30 cellular contexts compared by ENCODE assay signal in genomic region chr14:56187736-56188135, GRCh38.
"Had no signal": no experiment of that assay in that cellular context is flagged by ENCODE, and none has a peak within 500 bp of the region (broad histone marks: within the 10 kb centered on the region; RNA-seq: fewer than 3 reads in every experiment).

No MANE protein-coding gene starts in this region.

- H3K4me3 ChIP-seq: ovary, psoas muscle, right lobe of liver, sigmoid colon, stomach, thoracic aorta, thyroid gland, tibial nerve, upper lobe of left lung, uterus had no signal

- H3K36me3 ChIP-seq: neutrophil, ovary, right lobe of liver, sigmoid colon, stomach, thoracic aorta, thyroid gland, tibial nerve, upper lobe of left lung, uterus had no signal

- H3K4me1 ChIP-seq: parathyroid adenoma, psoas muscle, right lobe of liver, thyroid gland, upper lobe of left lung had no signal

- H3K4me3 Mint-ChIP-seq: naive thymus-derived CD8-positive, alpha-beta T cell; natural killer cell treated with Interleukin-12 subunit alpha and Interleukin-12 subunit beta and Interleukin-15 and Interleukin-18, amount 100 ng/mL, for 72 hours; nephron progenitor cell; neural crest cell; stimulated activated effector memory CD8-positive, alpha-beta T cell treated with anti-CD3 and anti-CD28 coated beads, Interleukin-12 subunit alpha, Interleukin-12 subunit beta, amount 100 ng/mL, for 72 hours; stimulated activated naive B cell treated with anti-CD40 and anti-IgM and Interleukin-4, amounts not matched to agents 10 μg/mL and 1 μg/mL and 100 μg/mL, for 72 hours; stimulated activated naive CD8-positive, alpha-beta T cell treated with anti-CD3 and anti-CD28 coated beads, Interleukin-15, Interleukin-2, amounts not matched to agents 100 ng/mL and 50 ng/mL, for 24 hours had no signal

- H3K9ac ChIP-seq: parathyroid adenoma had no signal

- DNase-seq: naive thymus-derived CD8-positive, alpha-beta T cell; nephron progenitor cell; nucleus accumbens; ovary; posterior cingulate gyrus; psoas muscle; right cardiac atrium; right lobe of liver; sigmoid colon; small intestine; stimulated activated CD4-positive, alpha-beta T cell treated with anti-CD3 and anti-CD28 coated beads, Interleukin-15, amount 100 ng/mL, for 24 hours; stimulated activated CD4-positive, alpha-beta T cell treated with anti-CD3 and anti-CD28 coated beads, Interleukin-2, amount 100 ng/mL, for 24 hours; stimulated activated CD4-positive, alpha-beta T cell treated with anti-CD3 and anti-CD28 coated beads, Interleukin-2, amount 100 ng/mL, for 48 hours; stimulated activated CD4-positive, alpha-beta T cell treated with anti-CD3 and anti-CD28 coated beads, Interleukin-4, amount 100 ng/mL, for 24 hours; stimulated activated naive B cell treated with anti-CD40 and anti-IgM and Interleukin-4, amounts not matched to agents 10 μg/mL and 1 μg/mL and 100 μg/mL, for 72 hours; stimulated activated naive CD4-positive, alpha-beta T cell treated with Interleukin-2 at 50 U/mL for 16 hours; stomach; thyroid gland; trophoblast cell; upper lobe of left lung; uterus had no signal

- H3K27me3 Mint-ChIP-seq: naive thymus-derived CD8-positive, alpha-beta T cell; natural killer cell treated with Interleukin-12 subunit alpha and Interleukin-12 subunit beta and Interleukin-15 and Interleukin-18, amount 100 ng/mL, for 72 hours; progenitor cell of endocrine pancreas; stimulated activated naive B cell treated with anti-CD40 and anti-IgM and Interleukin-4, amounts not matched to agents 10 μg/mL and 1 μg/mL and 100 μg/mL, for 72 hours; stimulated activated naive CD8-positive, alpha-beta T cell treated with anti-CD3 and anti-CD28 coated beads, Interleukin-15, Interleukin-2, amounts not matched to agents 100 ng/mL and 50 ng/mL, for 24 hours had no signal

- H2AFZ ChIP-seq: parathyroid adenoma had no signal

- H3K9me3 ChIP-seq: neutrophil, ovary, psoas muscle, right lobe of liver, sigmoid colon, stomach, thoracic aorta, thyroid gland, tibial nerve, upper lobe of left lung, uterus had no signal

- ATAC-seq: naive thymus-derived CD8-positive, alpha-beta T cell; natural killer cell treated with Interleukin-12 subunit alpha and Interleukin-12 subunit beta and Interleukin-15 and Interleukin-18, amount 100 ng/mL, for 72 hours; psoas muscle; right cardiac atrium; right lobe of liver; stimulated activated effector memory CD8-positive, alpha-beta T cell treated with anti-CD3 and anti-CD28 coated beads, Interleukin-12 subunit alpha, Interleukin-12 subunit beta, amount 100 ng/mL, for 72 hours; stimulated activated naive B cell treated with anti-CD40 and anti-IgM and Interleukin-4, amounts not matched to agents 10 μg/mL and 1 μg/mL and 100 μg/mL, for 72 hours had no signal

- H3K27ac ChIP-seq: neutrophil, ovary, parathyroid adenoma, psoas muscle, right lobe of liver, sigmoid colon, stomach, thoracic aorta, thyroid gland, tibial nerve, upper lobe of left lung, uterus had no signal

- FAIRE-seq: small intestine had no signal

- H3K27ac Mint-ChIP-seq: natural killer cell treated with Interleukin-12 subunit alpha and Interleukin-12 subunit beta and Interleukin-15 and Interleukin-18, amount 100 ng/mL, for 72 hours; nephron progenitor cell; progenitor cell of endocrine pancreas; stimulated activated effector memory CD8-positive, alpha-beta T cell treated with anti-CD3 and anti-CD28 coated beads, Interleukin-12 subunit alpha, Interleukin-12 subunit beta, amount 100 ng/mL, for 72 hours; stimulated activated naive B cell treated with anti-CD40 and anti-IgM and Interleukin-4, amounts not matched to agents 10 μg/mL and 1 μg/mL and 100 μg/mL, for 72 hours; stimulated activated naive CD8-positive, alpha-beta T cell treated with anti-CD3 and anti-CD28 coated beads, Interleukin-15, Interleukin-2, amounts not matched to agents 100 ng/mL and 50 ng/mL, for 24 hours had no signal

- H3K36me3 Mint-ChIP-seq: natural killer cell treated with Interleukin-12 subunit alpha and Interleukin-12 subunit beta and Interleukin-15 and Interleukin-18, amount 100 ng/mL, for 72 hours; stimulated activated effector memory CD8-positive, alpha-beta T cell treated with anti-CD3 and anti-CD28 coated beads, Interleukin-12 subunit alpha, Interleukin-12 subunit beta, amount 100 ng/mL, for 72 hours had no signal

- H3K27me3 ChIP-seq: neutrophil, ovary, right lobe of liver, sigmoid colon, stomach, thyroid gland, tibial nerve, upper lobe of left lung, uterus had no signal

- H3K4me1 Mint-ChIP-seq: nephron progenitor cell; neural crest cell; stimulated activated effector memory CD8-positive, alpha-beta T cell treated with anti-CD3 and anti-CD28 coated beads, Interleukin-12 subunit alpha, Interleukin-12 subunit beta, amount 100 ng/mL, for 72 hours had no signal

- H3K9me3 Mint-ChIP-seq: natural killer cell treated with Interleukin-12 subunit alpha and Interleukin-12 subunit beta and Interleukin-15 and Interleukin-18, amount 100 ng/mL, for 72 hours; nephron progenitor cell; neural crest cell; stimulated activated effector memory CD8-positive, alpha-beta T cell treated with anti-CD3 and anti-CD28 coated beads, Interleukin-12 subunit alpha, Interleukin-12 subunit beta, amount 100 ng/mL, for 72 hours; stimulated activated naive CD8-positive, alpha-beta T cell treated with anti-CD3 and anti-CD28 coated beads, Interleukin-15, Interleukin-2, amounts not matched to agents 100 ng/mL and 50 ng/mL, for 24 hours had no signal
